28 cellular contexts compared by ENCODE assay signal in genomic region chr1:50595874-50596273, GRCh38.
"Had no signal": no experiment of that assay in that cellular context is flagged by ENCODE, and none has a peak within 500 bp of the region (broad histone marks: within the 10 kb centered on the region; RNA-seq: fewer than 3 reads in every experiment).

No MANE protein-coding gene starts in this region.

- H3K27me3 ChIP-seq: brain microvascular endothelial cell, dorsolateral prefrontal cortex, heart left ventricle had no signal

- FAIRE-seq: astrocyte, bronchial epithelial cell, frontal cortex had no signal

- H3K27ac ChIP-seq: brain microvascular endothelial cell, coronary artery, dorsolateral prefrontal cortex, heart left ventricle had no signal

- H3K36me3 ChIP-seq: brain microvascular endothelial cell had no signal

- H3K4me3 ChIP-seq: coronary artery, dorsolateral prefrontal cortex, heart left ventricle had no signal

- H3K9me3 ChIP-seq: heart left ventricle had no signal

- ATAC-seq: activated T-helper 17 cell treated with anti-CD3 and anti-CD28 coated beads, Interleukin-2, amount 50 U/mL, for 72 hours; esophagus mucosa; heart left ventricle; WTC11 had no signal

- DNase-seq: activated CD4-positive, alpha-beta memory T cell treated with anti-CD3 and anti-CD28 coated beads, Interleukin-2, amount 10 ng/mL, durations not matched to agents 7 days and 5 days; activated CD4-positive, alpha-beta T cell treated with anti-CD3 and anti-CD28 coated beads for 1 hour; activated CD4-positive, alpha-beta T cell treated with anti-CD3 and anti-CD28 coated beads for 4 hours; activated CD4-positive, alpha-beta T cell treated with anti-CD3 and anti-CD28 coated beads, Interleukin-2, amount 10 ng/mL, durations not matched to agents 7 days and 5 days; activated CD4-positive, alpha-beta T cell treated with anti-CD3 and anti-CD28 coated beads, Interleukin-2, amount 50 U/mL, for 4 hours; activated CD8-positive, alpha-beta memory T cell treated with anti-CD3 and anti-CD28 coated beads, Interleukin-2, amount 50 U/mL, for 48 hours; activated effector memory CD4-positive, alpha-beta T cell treated with Interleukin-2 at 50 U/mL for 16 hours; activated gamma-delta T cell treated with Interleukin-2 at 50 U/mL for 16 hours; activated naive CD4-positive, alpha-beta T cell treated with anti-CD3 and anti-CD28 coated beads, Interleukin-2, amount 50 U/mL, for 16 hours; activated naive CD4-positive, alpha-beta T cell treated with Interleukin-2 at 50 U/mL for 16 hours; activated T-cell treated with anti-CD3 and anti-CD28 coated beads for 4 hours; activated T-cell treated with anti-CD3 and anti-CD28 coated beads, Interleukin-2, amount 50 U/mL, for 24 hours; amniotic stem cell; anterior cingulate cortex; brain microvascular endothelial cell; dorsolateral prefrontal cortex; effector memory CD4-positive, alpha-beta T cell; endodermal cell; foreskin fibroblast; heart left ventricle; T-helper 2 cell had no signal

- H3K4me1 ChIP-seq: heart left ventricle had no signal
